8 cellular contexts compared by ENCODE assay signal in genomic region chr10:102408728-102409603, GRCh38. TPM values are rescaled to one million over a fixed set of nuclear protein-coding genes. Genes with fewer than 3 reads are reported as not detected.
DNase-seq lines count a peak whose midpoint lies in the region; ATAC-seq and TF ChIP-seq lines count a peak whose summit lies in the region.

No MANE protein-coding gene starts in this region.

- peak overlapping the region; percentile 33 for H3K4me3 ChIP-seq in SU-DHL-6 (ENCODE audit: insufficient read depth, low read length, poor library complexity, severe bottlenecking)
- H3K4me3 ChIP-seq in iPS-11a (ENCODE audit: low read depth, low read length), result peak overlapping the region; percentile 27
- peak overlapping the region; percentile 73 for H3K4me3 ChIP-seq in smooth muscle cell

- H3K27ac ChIP-seq in SU-DHL-6 (ENCODE audit: low read depth, low read length), result no peak overlapping the region
- peak overlapping the region; percentile 39 for H3K27ac ChIP-seq in smooth muscle cell (ENCODE audit: low read depth)

- DNase-seq in GM03348 (ENCODE audit: low spot score) (peak; percentile 50), amniotic epithelial cell (ENCODE audit: low read depth) (peak; percentile 55), smooth muscle cell (lab: John Stamatoyannopoulos, UW; ENCODE audit: unreplicated experiment) (peak; percentile 79), AML-193 (lab: John Stamatoyannopoulos, UW) (no peak), NCI-H2107 (lab: John Stamatoyannopoulos, UW) (no peak)

- H2AFZ ChIP-seq in SU-DHL-6 (ENCODE audit: low read depth, low read length, severe bottlenecking), result no peak overlapping the region
- H2AFZ ChIP-seq in smooth muscle cell (ENCODE audit: low read depth), result no peak overlapping the region

- TF ChIP-seq CTCF in SU-DHL-6 (IDR thresholded peaks at IDR 0.05; ENCODE audit: insufficient read depth, low read length, poor library complexity, severe bottlenecking) (no peak), smooth muscle cell (IDR thresholded peaks at IDR 0.05; ENCODE audit: borderline replicate concordance, insufficient read depth, poor library complexity, severe bottlenecking) (no peak)

- H3F3A ChIP-seq in SU-DHL-6 (ENCODE audit: insufficient read depth) (no peaks in the 10 kb centered on the region), smooth muscle cell (ENCODE audit: low read depth) (no peaks in the 10 kb centered on the region)

- H3K4me2 ChIP-seq in SU-DHL-6 (ENCODE audit: low read depth, low read length, poor library complexity, severe bottlenecking), result peak overlapping the region; percentile 45
- peak overlapping the region; percentile 91 for H3K4me2 ChIP-seq in smooth muscle cell

- H3K27me3 ChIP-seq in SU-DHL-6 (ENCODE audit: low read length) (no peaks in the 10 kb centered on the region), smooth muscle cell (ENCODE audit: low read depth) (no peaks in the 10 kb centered on the region)

- peaks cover 23% of the 10 kb centered on the region for H3K4me1 ChIP-seq in smooth muscle cell (ENCODE audit: low read depth)

- H3K9me3 ChIP-seq in SU-DHL-6 (ENCODE audit: insufficient read depth, low read length), result no peaks in the 10 kb centered on the region
- H3K9me3 ChIP-seq in smooth muscle cell (replicated peaks; ENCODE audit: low read depth), result no peaks in the 10 kb centered on the region

- H3K79me2 ChIP-seq in SU-DHL-6 (ENCODE audit: insufficient read depth, low read length) (no peaks in the 10 kb centered on the region), smooth muscle cell (ENCODE audit: low read depth) (no peaks in the 10 kb centered on the region)

- no peaks in the 10 kb centered on the region for H4K20me1 ChIP-seq in SU-DHL-6 (ENCODE audit: low read depth, low read length)
- H4K20me1 ChIP-seq in smooth muscle cell (ENCODE audit: low read depth), result peaks cover 8% of the 10 kb centered on the region

- WGBS in smooth muscle cell (ENCODE audit: low lambda C conversion rate), result 3% methylated on average over 56 of the region's 103 CpGs

- H3K9ac ChIP-seq in SU-DHL-6 (ENCODE audit: low read length) (no peak overlapping the region), smooth muscle cell (ENCODE audit: low read depth) (peak overlapping the region; percentile 64)

- no peaks in the 10 kb centered on the region for H3K36me3 ChIP-seq in SU-DHL-6 (ENCODE audit: low read length)
- no peaks in the 10 kb centered on the region for H3K36me3 ChIP-seq in smooth muscle cell (ENCODE audit: low read depth)

- no peak for ATAC-seq in GM18519 (IDR thresholded peaks at IDR 0.05; ENCODE audit: low FRiP score, unreplicated experiment)

- H3K9me2 ChIP-seq in SU-DHL-6 (replicated peaks; ENCODE audit: insufficient read depth, low read length), result no peaks in the 10 kb centered on the region

RNA-seq across cellular contexts. Expression of gene PSD, which starts 9.6 kb away (rescaled TPM):
- total RNA-seq in smooth muscle cell, result 4.1 and 29.1 TPM in 2 replicates
- 31.6 and 33.5 TPM in 2 replicates for polyA plus RNA-seq in smooth muscle cell

RNA-seq across cellular contexts. Expression of gene FBXL15, which starts 11.7 kb away (rescaled TPM):
- total RNA-seq in smooth muscle cell, result 8.2 and 14.1 TPM in 2 replicates
- 27.9 and 29.0 TPM in 2 replicates for polyA plus RNA-seq in smooth muscle cell

RNA-seq across cellular contexts. Expression of gene NFKB2, which starts 13.5 kb away (rescaled TPM):
- total RNA-seq in smooth muscle cell, result 32.6 and 35.9 TPM in 2 replicates
- polyA plus RNA-seq in smooth muscle cell, result 38.1 and 44.3 TPM in 2 replicates

RNA-seq across cellular contexts. Expression of gene CUEDC2, which starts 23.4 kb away (rescaled TPM):
- total RNA-seq in smooth muscle cell, result 24.7 and 40.9 TPM in 2 replicates
- polyA plus RNA-seq in smooth muscle cell, result 111 and 112 TPM in 2 replicates

RNA-seq across cellular contexts. Expression of gene C10orf95, which starts 42.4 kb away (rescaled TPM):
- 0.09 TPM in 1 of 2 replicates, not detected in the other for total RNA-seq in smooth muscle cell
- 0.62 and 0.80 TPM in 2 replicates for polyA plus RNA-seq in smooth muscle cell

Comparison
In these comparisons a context has a peak if more than half of its experiments do, and no peak if none do; other contexts are left out.
1. DNase-seq: peak in GM03348 (single experiment), amniotic epithelial cell (single experiment) and smooth muscle cell (single experiment); none in AML-193 (0 of 2) and NCI-H2107 (single experiment).
2. Peak in every context shown above with its lines, with median percentiles within 50 percentile points of each other: H3K4me3 ChIP-seq.